In genomic region chr18:11783716-11784331, GRCh38 we compare ENCODE assay signal across 19 cellular contexts.
A peak's percentile ranks its signal among the peaks of the same experiment; 100 is the strongest.
DNase-seq lines count a peak whose midpoint lies in the region; ATAC-seq, FAIRE-seq and TF ChIP-seq lines count a peak whose summit lies in the region.
"Had no signal": no experiment of that assay in that cellular context is flagged by ENCODE, and none has a peak within 500 bp of the region (broad histone marks: within the 10 kb centered on the region; RNA-seq: fewer than 3 reads in every experiment).

No MANE protein-coding gene starts in this region.

- no peaks in the 10 kb centered on the region for H3K9me3 Mint-ChIP-seq in neural progenitor cell
- H3K9me3 Mint-ChIP-seq: CD14-positive monocyte; CD8-positive, alpha-beta T cell had no signal

- H3K4me3 ChIP-seq in K562, result no peak overlapping the region
- no peak overlapping the region for H3K4me3 ChIP-seq in H1 (ENCODE audit: extremely low read depth in 1 of 4, insufficient read depth in 2 of 4, low read depth in 3 of 4, low read length in 4 of 4)
- H3K4me3 ChIP-seq in neural progenitor cell, result no peak overlapping the region
- no peak overlapping the region for H3K4me3 ChIP-seq in WERI-Rb-1 (ENCODE audit: low read depth, low read length)
- H3K4me3 ChIP-seq: A549 had no signal

- H3K36me3 Mint-ChIP-seq in neural progenitor cell, result no peaks in the 10 kb centered on the region
- H3K36me3 Mint-ChIP-seq: CD14-positive monocyte; CD8-positive, alpha-beta T cell had no signal

- FAIRE-seq in K562 (lab: Jason Lieb, UNC) (no peak), H1 (lab: Jason Lieb, UNC) (no peak), urothelium cell line (lab: Jason Lieb, UNC) (peak; percentile 30)
- FAIRE-seq: A549, D721Med, G401.6, GM12892, H54 had no signal

- TF ChIP-seq POLR2A in K562 (conservative IDR thresholded peaks at IDR 0.05), result no peak
- no peak for TF ChIP-seq POLR2A in H1 (IDR thresholded peaks at IDR 0.05; ENCODE audit: control extremely low read depth in 1 of 2, low read depth in 2 of 2, low read length in 2 of 2)

- peaks cover 51% of the 10 kb centered on the region for H3K4me1 Mint-ChIP-seq in neural progenitor cell

- peak; percentile 61 for ATAC-seq in K562
- ATAC-seq: A549; CD8-positive, alpha-beta T cell had no signal

- in situ Hi-C loops in K562 (cut with MboI), result no loop called here

- intact Hi-C loops in K562 (cut with micrococcal nuclease), result no loop called here

- peak overlapping the region; percentile 16 for H2BK120ac ChIP-seq in H1 (replicated peaks; ENCODE audit: low read depth, low read length)

- CTCF ChIA-PET in K562 (lab: Yijun Ruan, JAX; ENCODE audit: low intra/inter-chr PET ratio), result no interaction called here
- CTCF ChIA-PET in H1 (lab: Charles Lee; ENCODE audit: partially characterized antibody), result interaction anchor here (1.0 to 1.7 kb wide), 4 partner anchors 9 to 43 kb away, joined by 3 to 6 read pairs (median 3); no protein-coding TSS in a partner anchor

- H3K27ac ChIP-seq in K562 (ENCODE audit: extremely low read depth, low read depth, low read length) (no peak overlapping the region), H1 (ENCODE audit: low read depth, low read length) (no peak overlapping the region), neural progenitor cell (no peak overlapping the region), WERI-Rb-1 (no peak overlapping the region)
- H3K27ac ChIP-seq: A549 had no signal

- no peaks in the 10 kb centered on the region; the same call in 1 of the 2 replicates for H3K9me3 ChIP-seq in K562 (replicated peaks; ENCODE audit: control insufficient read depth, insufficient read depth, low read depth, low read length)
- no peaks in the 10 kb centered on the region for H3K9me3 ChIP-seq in H1 (ENCODE audit: insufficient read depth in 2 of 2, low read depth in 1 of 2, low read length in 1 of 2)
- H3K9me3 ChIP-seq in neural progenitor cell (ENCODE audit: low read depth), result no peaks in the 10 kb centered on the region
- no peaks in the 10 kb centered on the region for H3K9me3 ChIP-seq in WERI-Rb-1 (ENCODE audit: severe bottlenecking)
- H3K9me3 ChIP-seq: A549 had no signal

- POLR2A ChIA-PET in K562 (lab: Yijun Ruan, JAX) (interaction anchor here (0.6 to 1.5 kb wide), 2 partner anchors 9 to 11 kb away, joined by 3 to 4 read pairs; no protein-coding TSS in a partner anchor), H1 (lab: Charles Lee; ENCODE audit: partially characterized antibody) (interaction anchor here (1.2 to 1.7 kb wide), 2 partner anchors 10 to 19 kb away, joined by 3 to 4 read pairs; no protein-coding TSS in a partner anchor)

- H3K4ac ChIP-seq in H1 (replicated peaks; ENCODE audit: insufficient read length, low read depth, low read length), result peak overlapping the region; percentile 82

- H2BK20ac ChIP-seq in H1 (ENCODE audit: low read length), result peak overlapping the region; percentile 83

- H2BK5ac ChIP-seq in H1 (ENCODE audit: low read depth, low read length), result peak overlapping the region; percentile 77; the same call in 1 of the 2 replicates

- peak overlapping the region; percentile 24 for H2AK5ac ChIP-seq in H1 (ENCODE audit: low read depth, low read length)

- no peaks in the 10 kb centered on the region for H3K9me1 ChIP-seq in K562 (ENCODE audit: control insufficient read depth, insufficient read depth, low read length)

- TF ChIP-seq RAD21 in K562 (CRISPR knock-in tag; conservative IDR thresholded peaks at IDR 0.05 in 1 of 2, IDR thresholded peaks at IDR 0.05 in 1 of 2), result no peak
- no peak for TF ChIP-seq RAD21 in H1 (IDR thresholded peaks at IDR 0.05 in 1 of 2, conservative IDR thresholded peaks at IDR 0.05 in 1 of 2; ENCODE audit: low read depth in 2 of 2, low read length in 2 of 2)

- H3K23me2 ChIP-seq in H1 (ENCODE audit: low read depth, low read length), result no peaks in the 10 kb centered on the region

- no peak overlapping the region for H4K8ac ChIP-seq in H1 (ENCODE audit: extremely low read depth, insufficient read depth, low read length)

- peak overlapping the region; percentile 86 for H4K91ac ChIP-seq in H1 (replicated peaks; ENCODE audit: insufficient read length, low read length)

- DNase-seq in K562 (ENCODE audit: extremely low read depth in 1 of 4, low spot score in 3 of 4) (no peak), H1 (ENCODE audit: low read depth in 1 of 2, low spot score in 2 of 2) (no peak), neural progenitor cell (ENCODE audit: low spot score) (no peak), urothelium cell line (ENCODE audit: low spot score) (no peak), hippocampal formation (lab: John Stamatoyannopoulos, UW) (no peak), WERI-Rb-1 (no peak), germinal center (ENCODE audit: low spot score) (no peak)
- DNase-seq: CD8-positive, alpha-beta T cell; COR-L47; DMS153; DMS79 treated with DMSO at 0.1 percent for 48 hours; EL; IMR-90 had no signal

- no peak overlapping the region for H3K14ac ChIP-seq in H1 (ENCODE audit: insufficient read length)

- H3K4me2 ChIP-seq in K562 (ENCODE audit: insufficient read depth, low read length) (no peak overlapping the region), H1 (ENCODE audit: insufficient read depth in 1 of 2, low read depth in 2 of 2, low read length in 2 of 2) (0 out of 4 replicates have a peak overlapping the region, but pooled peaks of 1 of the 2 experiments have one; percentile 18), neural progenitor cell (no peak overlapping the region)
- H3K4me2 ChIP-seq: A549 had no signal

- H4K20me1 ChIP-seq in K562 (replicated peaks; ENCODE audit: control insufficient read depth, insufficient read depth, low read length) (no peaks in the 10 kb centered on the region), H1 (replicated peaks in 1 of 2; ENCODE audit: control insufficient read depth in 1 of 2, insufficient read depth in 2 of 2, low read length in 2 of 2) (no peaks in the 10 kb centered on the region), neural progenitor cell (ENCODE audit: low read depth) (no peaks in the 10 kb centered on the region)

- H2AFZ ChIP-seq in K562 (ENCODE audit: low read depth, low read length) (no peak overlapping the region), H1 (ENCODE audit: low read length) (no peak overlapping the region), neural progenitor cell (replicated peaks) (no peak overlapping the region)

- peaks cover 8% of the 10 kb centered on the region for H3F3A ChIP-seq in neural progenitor cell (ENCODE audit: low read depth)

- no peaks in the 10 kb centered on the region for H3K36me3 ChIP-seq in K562 (ENCODE audit: control insufficient read depth, insufficient read depth, low read length)
- no peaks in the 10 kb centered on the region for H3K36me3 ChIP-seq in H1 (ENCODE audit: control insufficient read depth in 2 of 4, insufficient read depth in 4 of 4, low read length in 3 of 4)
- no peaks in the 10 kb centered on the region for H3K36me3 ChIP-seq in neural progenitor cell
- H3K36me3 ChIP-seq in WERI-Rb-1, result no peaks in the 10 kb centered on the region

- TF ChIP-seq CTCF in K562 (IDR thresholded peaks at IDR 0.05 in 2 of 3, conservative IDR thresholded peaks at IDR 0.05 in 1 of 3; ENCODE audit: insufficient read depth in 2 of 3, low read depth in 1 of 3, low read length in 3 of 3), result no peak
- TF ChIP-seq CTCF in H1 (IDR thresholded peaks at IDR 0.05; ENCODE audit: control extremely low read depth in 1 of 3, insufficient read depth in 1 of 3, low read depth in 1 of 3, low read length in 3 of 3), result no peak
- TF ChIP-seq CTCF in neural progenitor cell (IDR thresholded peaks at IDR 0.05), result no peak
- no peak for TF ChIP-seq CTCF in WERI-Rb-1 (IDR thresholded peaks at IDR 0.05; ENCODE audit: low read depth, low read length)

- H3K27ac Mint-ChIP-seq in neural progenitor cell, result peak overlapping the region; percentile 25
- H3K27ac Mint-ChIP-seq: CD14-positive monocyte; CD8-positive, alpha-beta T cell had no signal

- peaks cover 17% of the 10 kb centered on the region in 2 experiments; a peak in 4 of 5 replicates for H3K27me3 ChIP-seq in K562 (ENCODE audit: control insufficient read depth in 2 of 2, insufficient read depth in 2 of 2, low read length in 2 of 2)
- H3K27me3 ChIP-seq in H1 (replicated peaks in 1 of 4; ENCODE audit: control insufficient read depth in 3 of 4, extremely low read depth in 1 of 4, insufficient read depth in 3 of 4, low read length in 3 of 4), result no peaks in the 10 kb centered on the region; a peak in 1 of 7 replicates
- no peaks in the 10 kb centered on the region for H3K27me3 ChIP-seq in neural progenitor cell
- H3K27me3 ChIP-seq in WERI-Rb-1 (ENCODE audit: insufficient read depth, low read depth, severe bottlenecking), result no peaks in the 10 kb centered on the region

- 7% methylated on average over 6 of the region's 7 CpGs for WGBS in K562 (ENCODE audit: insufficient coverage, low coverage, missing lambda C conversion rate)
- WGBS in H1 (ENCODE audit: extremely low coverage in 1 of 2, insufficient coverage in 1 of 2, insufficient read length in 1 of 2, insufficient replicate concordance in 2 of 2, low coverage in 1 of 2, low lambda C conversion rate in 2 of 2, missing lambda C conversion rate in 1 of 2), 2 experiments, result 82% methylated on average over 7 of the region's 7 CpGs; no CpG with 5 or more reads in 1 of the 2 experiments

- H3K23ac ChIP-seq in H1 (ENCODE audit: insufficient read length), result no peak overlapping the region

- no peaks in the 10 kb centered on the region for H3K79me1 ChIP-seq in H1 (ENCODE audit: low read depth, low read length)

- peak overlapping the region; percentile 93; the same call in 1 of the 2 replicates for H2BK12ac ChIP-seq in H1 (ENCODE audit: low read depth, low read length)

- TF ChIP-seq EP300 in K562 (IDR thresholded peaks at IDR 0.05; ENCODE audit: low read length) (no peak), H1 (IDR thresholded peaks at IDR 0.05; ENCODE audit: borderline replicate concordance in 1 of 2, low read depth in 2 of 2, low read length in 2 of 2) (no peak)

- H3K27me3 Mint-ChIP-seq in neural progenitor cell (ENCODE audit: insufficient read depth, low read depth), result no peaks in the 10 kb centered on the region

- H3K79me2 ChIP-seq in K562 (ENCODE audit: control insufficient read depth, insufficient read depth, low read length) (no peaks in the 10 kb centered on the region), H1 (ENCODE audit: control insufficient read depth in 1 of 2, insufficient read depth in 2 of 2, low read length in 2 of 2) (no peaks in the 10 kb centered on the region), neural progenitor cell (ENCODE audit: low read depth) (no peaks in the 10 kb centered on the region)

- H3K18ac ChIP-seq in H1 (ENCODE audit: extremely low read depth, low read length), result peak overlapping the region; percentile 81

- H3K4me1 ChIP-seq in K562 (replicated peaks in 1 of 2; ENCODE audit: control insufficient read depth in 2 of 2, insufficient read depth in 2 of 2, low read length in 2 of 2) (no peaks in the 10 kb centered on the region), H1 (replicated peaks in 1 of 4; ENCODE audit: control insufficient read depth in 3 of 4, insufficient read depth in 4 of 4, low read length in 3 of 4) (peaks cover 5 to 17% (median 14%) of the 10 kb centered on the region in 4 experiments), neural progenitor cell (peaks cover 32% of the 10 kb centered on the region)
- H3K4me1 ChIP-seq: A549 had no signal

- BruUV-seq in K562 (replicated peaks; lab: Mats Ljungman, UMichigan), result no TSS peak

- no peak overlapping the region for H3K4me3 Mint-ChIP-seq in neural progenitor cell
- H3K4me3 Mint-ChIP-seq: CD14-positive monocyte; CD8-positive, alpha-beta T cell had no signal

- H3K9ac ChIP-seq in K562 (ENCODE audit: insufficient read depth in 1 of 2, low read depth in 2 of 2, low read length in 2 of 2), result no peak overlapping the region
- no peak overlapping the region for H3K9ac ChIP-seq in H1 (replicated peaks in 1 of 4; ENCODE audit: extremely low read depth in 1 of 4, low read depth in 3 of 4, low read length in 3 of 4)
- H3K9ac ChIP-seq in neural progenitor cell, result no peak overlapping the region

- peak overlapping the region; percentile 48 for H2BK15ac ChIP-seq in H1 (ENCODE audit: low read length)

- H3K56ac ChIP-seq in H1 (replicated peaks; ENCODE audit: insufficient read length, low read depth, low read length), result no peak overlapping the region

- H4K5ac ChIP-seq in H1 (ENCODE audit: insufficient read length, low read depth, low read length), result peak overlapping the region; percentile 18
